34 cellular contexts compared by ENCODE assay signal in genomic region chr6:26436018-26436417, GRCh38. TPM values are rescaled to one million over a fixed set of nuclear protein-coding genes. Genes with fewer than 3 reads are reported as not detected.
"Had no signal": no experiment of that assay in that cellular context is flagged by ENCODE, and none has a peak within 500 bp of the region (broad histone marks: within the 10 kb centered on the region; RNA-seq: fewer than 3 reads in every experiment).

No MANE protein-coding gene starts in this region.

- FAIRE-seq: astrocyte, bronchial epithelial cell had no signal

- ATAC-seq: activated naive CD4-positive, alpha-beta T cell treated with anti-CD3 and anti-CD28 coated beads, Interleukin-2, amount 50 U/mL, for 72 hours; activated naive CD8-positive, alpha-beta T cell treated with anti-CD3 and anti-CD28 coated beads, Interleukin-2, amount 50 U/mL, for 24 hours; activated T-cell treated with anti-CD3 and anti-CD28 coated beads, Interleukin-2, amount 50 U/mL, for 4 hours; activated T-cell treated with anti-CD3 and anti-CD28 coated beads, Interleukin-2, amount 50 U/mL, for 72 hours; activated T-helper 17 cell treated with anti-CD3 and anti-CD28 coated beads, Interleukin-2, amount 50 U/mL, for 72 hours; body of pancreas had no signal

- H3K36me3 ChIP-seq: ascending aorta, breast epithelium, cardiac muscle cell had no signal

- DNase-seq: activated effector memory CD4-positive, alpha-beta T cell treated with anti-CD3 and anti-CD28 coated beads, Interleukin-2, amount 50 U/mL, for 16 hours; activated effector memory CD4-positive, alpha-beta T cell treated with Interleukin-2 at 50 U/mL for 16 hours; activated gamma-delta T cell; activated gamma-delta T cell treated with Interleukin-2 at 50 U/mL for 16 hours; activated naive CD4-positive, alpha-beta T cell; activated naive CD4-positive, alpha-beta T cell treated with anti-CD3 and anti-CD28 coated beads for 36 hours; activated naive CD4-positive, alpha-beta T cell treated with anti-CD3 and anti-CD28 coated beads, Interleukin-2, amount 10 ng/mL, durations not matched to agents 7 days and 5 days; activated naive CD4-positive, alpha-beta T cell treated with anti-CD3 and anti-CD28 coated beads, Interleukin-2, amount 50 U/mL, for 16 hours; activated naive CD4-positive, alpha-beta T cell treated with Interleukin-2 at 50 U/mL for 16 hours; activated naive CD8-positive, alpha-beta T cell treated with anti-CD3 and anti-CD28 coated beads for 36 hours; activated naive CD8-positive, alpha-beta T cell treated with anti-CD3 and anti-CD28 coated beads, Interleukin-2, amount 10 ng/mL, durations not matched to agents 7 days and 5 days; activated naive CD8-positive, alpha-beta T cell treated with anti-CD3 and anti-CD28 coated beads, Interleukin-2, amount 50 U/mL, for 24 hours; activated T-cell treated with anti-CD3 and anti-CD28 coated beads, Interleukin-2, amount 50 U/mL, for 1 hour; activated T-cell treated with anti-CD3 and anti-CD28 coated beads, Interleukin-2, amount 50 U/mL, for 24 hours; activated T-cell treated with anti-CD3 and anti-CD28 coated beads, Interleukin-2, amount 50 U/mL, for 4 hours; activated T-cell treated with anti-CD3 and anti-CD28 coated beads, Interleukin-2, amount 50 U/mL, for 48 hours; activated T-cell treated with anti-CD3 and anti-CD28 coated beads, Interleukin-2, amount 50 U/mL, for 72 hours; amniotic stem cell; amygdala; anterior cingulate cortex; aorta; body of pancreas; brain microvascular endothelial cell; caudate nucleus; central memory CD4-positive, alpha-beta T cell; cerebellar nuclear complex had no signal

- H3K4me3 ChIP-seq: adrenal gland, ascending aorta, body of pancreas, breast epithelium, cardiac muscle cell had no signal

- H3K27ac ChIP-seq: adrenal gland, ascending aorta, body of pancreas, brain microvascular endothelial cell, breast epithelium, cardiac muscle cell had no signal

- H3K27me3 ChIP-seq: adrenal gland, ascending aorta, body of pancreas, brain microvascular endothelial cell, breast epithelium, cardiac muscle cell had no signal

- H3K9me3 ChIP-seq: adrenal gland, ascending aorta, body of pancreas had no signal

RNA-seq across cellular contexts. Expression of gene BTN3A3, which starts 4.3 kb away (rescaled TPM):
- polyA plus RNA-seq: cardiac muscle cell had no signal
